In the genomic region with DNA sequence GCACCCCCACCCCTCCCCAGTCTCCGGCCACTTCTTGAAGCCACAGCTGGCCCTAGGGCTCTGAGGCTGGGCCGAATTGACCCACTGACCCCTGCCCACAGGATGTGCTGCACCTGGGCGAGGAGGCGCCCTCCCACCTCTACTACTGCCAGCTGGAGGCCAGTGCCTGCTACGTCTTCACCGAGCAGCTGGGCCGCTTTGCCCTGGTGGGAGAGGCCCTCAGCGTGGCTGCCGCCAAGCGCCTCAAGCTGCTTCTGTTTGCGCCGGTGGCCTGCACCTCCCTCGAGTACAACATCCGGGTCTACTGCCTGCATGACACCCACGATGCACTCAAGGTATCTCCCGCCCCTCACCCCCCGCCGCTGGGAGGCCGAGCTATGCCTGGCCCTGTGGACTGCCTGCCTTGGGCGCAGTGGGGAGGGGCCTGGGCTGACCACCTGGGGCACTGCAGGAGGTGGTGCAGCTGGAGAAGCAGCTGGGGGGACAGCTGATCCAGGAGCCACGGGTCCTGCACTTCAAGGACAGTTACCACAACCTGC, we compare ENCODE assay signal across 19 cellular contexts. TPM values are rescaled to one million over a fixed set of nuclear protein-coding genes. Genes with fewer than 3 reads are reported as not detected.
"Had no signal": no experiment of that assay in that cellular context is flagged by ENCODE, and none has a peak within 500 bp of the region (broad histone marks: within the 10 kb centered on the region; RNA-seq: fewer than 3 reads in every experiment).

No MANE protein-coding gene starts in this region.

- H3K36me3 ChIP-seq: breast epithelium, prostate gland, stomach had no signal

- H3K4me3 ChIP-seq: breast epithelium, coronary artery, prostate gland, stomach had no signal

- DNase-seq: activated CD4-positive, alpha-beta T cell treated with anti-CD3 and anti-CD28 coated beads for 36 hours; activated CD4-positive, alpha-beta T cell treated with anti-CD3 and anti-CD28 coated beads, Interleukin-2, amount 50 U/mL, for 48 hours; activated gamma-delta T cell; foreskin keratinocyte; glutamatergic neuron; hypothalamus; midbrain; stomach had no signal

- H3K9me3 ChIP-seq: breast epithelium, prostate gland, stomach had no signal

- H3K4me1 ChIP-seq: breast epithelium, foreskin keratinocyte, prostate gland, stomach had no signal

- ATAC-seq: activated CD4-positive, alpha-beta T cell treated with anti-CD3 and anti-CD28 coated beads for 36 hours; foreskin keratinocyte; left lobe of liver; right cardiac atrium; WTC11 had no signal

- H3K27ac ChIP-seq: breast epithelium, coronary artery, foreskin keratinocyte, prostate gland, stomach had no signal

RNA-seq across cellular contexts. Expression of a gene that starts 21.3 kb away (rescaled TPM):
- total RNA-seq: activated CD4-positive, alpha-beta T cell treated with anti-CD3 and anti-CD28 coated beads for 36 hours; astrocyte; epithelial cell of proximal tubule; fibroblast of lung; foreskin keratinocyte; lung microvascular endothelial cell had no signal
- polyA plus RNA-seq: fibroblast of lung, foreskin keratinocyte, keratinocyte had no signal
